Comparison of ENCODE assay signal across 17 cellular contexts in genomic region chr2:104371084-104371483, GRCh38.
"Had no signal": no experiment of that assay in that cellular context is flagged by ENCODE, and none has a peak within 500 bp of the region (broad histone marks: within the 10 kb centered on the region; RNA-seq: fewer than 3 reads in every experiment).

No MANE protein-coding gene starts in this region.

- H3K4me2 ChIP-seq: SK-N-SH had no signal

- H3K9me3 ChIP-seq: SK-N-SH had no signal

- H3K27ac ChIP-seq: RWPE1 had no signal

- DNase-seq: KBM-7; MV-4-11; NCI-H1048; NCI-H1105; NCI-H146; NCI-H1694 treated with DMSO at 0.1 percent for 48 hours; NCI-H1930; NCI-H2081; NCI-H2227 treated with DMSO at 0.1 percent for 48 hours; NCI-H526 treated with DMSO at 0.1 percent for 48 hours; NK-92 treated with Interleukin-12 subunit alpha and Interleukin-12 subunit beta, amount 100 ng/mL, for 24 hours; PC-3; SHP77; SK-N-SH; SW 1271 had no signal

- ATAC-seq: Panc1, PC-3 had no signal

- H3K9me2 ChIP-seq: SK-N-SH had no signal

- H3K9ac ChIP-seq: SK-N-SH had no signal
